In genomic region chr4:183205682-183206081, GRCh38 we compare ENCODE assay signal across 21 cellular contexts.
DNase-seq lines count a peak whose midpoint lies in the region; ATAC-seq, FAIRE-seq and TF ChIP-seq lines count a peak whose summit lies in the region.
"Had no signal": no experiment of that assay in that cellular context is flagged by ENCODE, and none has a peak within 500 bp of the region (broad histone marks: within the 10 kb centered on the region; RNA-seq: fewer than 3 reads in every experiment).

No MANE protein-coding gene starts in this region.

- 69% methylated on average over 4 of the region's 4 CpGs for WGBS in liver
- 96% methylated on average over 4 of the region's 4 CpGs for WGBS in HepG2 (ENCODE audit: low lambda C conversion rate)
- WGBS in esophagus muscularis mucosa = 46% methylated on average over 4 of the region's 4 CpGs

- ATAC-seq in Right ventricle myocardium superior (ENCODE audit: poor library complexity) (peak; percentile 38), HepG2 (no peak), left lobe of liver (peak; percentile 54), HG03135 (IDR thresholded peaks at IDR 0.05; ENCODE audit: unreplicated experiment) (no peak), GM19455 (IDR thresholded peaks at IDR 0.05; ENCODE audit: unreplicated experiment) (no peak)
- ATAC-seq: A549 had no signal

- peaks cover under 1% of the 10 kb centered on the region; the same call in 1 of the 2 replicates for H4K20me1 ChIP-seq in HepG2 (ENCODE audit: insufficient read depth, low read length)

- H3K36me3 ChIP-seq in right atrium auricular region = no peaks in the 10 kb centered on the region
- peaks cover 0 to 4% (median 2%) of the 10 kb centered on the region in 4 donors for H3K36me3 ChIP-seq in liver (ENCODE audit: control insufficient read depth in 4 of 4, insufficient read depth in 3 of 4, low read depth in 1 of 4, low read length in 3 of 4)
- peaks cover 6 to 44% of the 10 kb centered on the region in 2 experiments for H3K36me3 ChIP-seq in HepG2 (replicated peaks in 1 of 2; ENCODE audit: control insufficient read depth in 1 of 2, insufficient read depth in 2 of 2, low read length in 2 of 2)
- peaks cover 0 to 12% (median 7%) of the 10 kb centered on the region in 4 donors for H3K36me3 ChIP-seq in esophagus muscularis mucosa

- H3K4me3 ChIP-seq in right atrium auricular region (no peak overlapping the region), liver (ENCODE audit: low read depth in 1 of 3, low read length in 3 of 3) (no peak overlapping the region), HepG2 (replicated peaks in 1 of 3; ENCODE audit: insufficient read depth in 1 of 3, low read depth in 2 of 3, low read length in 3 of 3) (no peak overlapping the region), esophagus muscularis mucosa (no peak overlapping the region)
- H3K4me3 ChIP-seq: A549 had no signal

- POLR2A ChIA-PET in HepG2 (lab: Yijun Ruan, JAX) = no interaction called here

- H3K4me2 ChIP-seq in HepG2 (ENCODE audit: low read depth, low read length) = no peak overlapping the region
- H3K4me2 ChIP-seq: A549 had no signal

- no peak overlapping the region for H3K27ac ChIP-seq in right atrium auricular region
- no peak overlapping the region for H3K27ac ChIP-seq in liver (ENCODE audit: low read depth in 1 of 2, low read length in 2 of 2)
- H3K27ac ChIP-seq in HepG2 (ENCODE audit: extremely low read length, insufficient read depth, low read length) = no peak overlapping the region
- no peak overlapping the region for H3K27ac ChIP-seq in esophagus muscularis mucosa (replicated peaks in 1 of 4)
- H3K27ac ChIP-seq: 22Rv1, A549, C4-2B had no signal

- H2AFZ ChIP-seq in HepG2 (ENCODE audit: low read length) = no peak overlapping the region

- H3K9me3 ChIP-seq in right atrium auricular region = no peaks in the 10 kb centered on the region
- no peaks in the 10 kb centered on the region for H3K9me3 ChIP-seq in liver (ENCODE audit: control insufficient read depth in 4 of 4, low read length in 3 of 4)
- H3K9me3 ChIP-seq in HepG2 (ENCODE audit: low read length) = no peaks in the 10 kb centered on the region
- H3K9me3 ChIP-seq in esophagus muscularis mucosa = no peaks in the 10 kb centered on the region
- H3K9me3 ChIP-seq: A549, Caco-2 had no signal

- TF ChIP-seq CTCF in right atrium auricular region (IDR thresholded peaks at IDR 0.05) (no peak), liver (IDR thresholded peaks at IDR 0.05; ENCODE audit: low read depth, low read length, missing input control) (no peak), HepG2 (CRISPR knock-in tag; IDR thresholded peaks at IDR 0.05) (no peak), esophagus muscularis mucosa (IDR thresholded peaks at IDR 0.05) (no peak)

- TF ChIP-seq RAD21 in liver (IDR thresholded peaks at IDR 0.05) (no peak), HepG2 (CRISPR knock-in tag; IDR thresholded peaks at IDR 0.05) (no peak)

- H3K9ac ChIP-seq in liver (ENCODE audit: low read depth in 1 of 2, low read length in 2 of 2) (no peak overlapping the region), HepG2 (ENCODE audit: insufficient read depth, low read depth, low read length) (no peak overlapping the region)

- H3K27me3 ChIP-seq in right atrium auricular region (no peaks in the 10 kb centered on the region), liver (ENCODE audit: control insufficient read depth in 4 of 4, insufficient read depth in 4 of 4, low read length in 3 of 4) (no peaks in the 10 kb centered on the region), HepG2 (ENCODE audit: control insufficient read depth in 1 of 2, insufficient read depth in 2 of 2, low read length in 2 of 2) (no peaks in the 10 kb centered on the region), esophagus muscularis mucosa (no peaks in the 10 kb centered on the region)

- FAIRE-seq in HepG2 (lab: Jason Lieb, UNC) = no peak
- FAIRE-seq: A549, D721Med, G401.6, GM12891, GM19239 had no signal

- CTCF ChIA-PET in HepG2 (lab: Yijun Ruan, JAX; ENCODE audit: low intra/inter-chr PET ratio, low total read pairs) = no interaction called here

- TF ChIP-seq EP300 in HepG2 (IDR thresholded peaks at IDR 0.05; ENCODE audit: low read depth in 2 of 2, low read length in 2 of 2) (no peak), HepG2 (CRISPR knock-in tag; IDR thresholded peaks at IDR 0.05; ENCODE audit: borderline replicate concordance) (no peak), esophagus muscularis mucosa (IDR thresholded peaks at IDR 0.05) (no peak)

- H3K4me1 ChIP-seq in right atrium auricular region = peaks cover 0 to 10% of the 10 kb centered on the region in 2 donors
- H3K4me1 ChIP-seq in liver (ENCODE audit: control insufficient read depth in 4 of 4, insufficient read depth in 4 of 4, low read length in 3 of 4) = peaks cover 0 to 8% (median 0%) of the 10 kb centered on the region in 4 donors
- H3K4me1 ChIP-seq in HepG2 (ENCODE audit: insufficient read depth, low read length) = peaks cover 7% of the 10 kb centered on the region; the same call in 1 of the 2 replicates
- peaks cover 0 to 12% (median 2%) of the 10 kb centered on the region in 4 donors for H3K4me1 ChIP-seq in esophagus muscularis mucosa
- H3K4me1 ChIP-seq: Caco-2 had no signal

- BruUV-seq in HepG2 (replicated peaks; lab: Mats Ljungman, UMichigan) = no TSS peak

- in situ Hi-C loops in HepG2 (cut with HindIII; ENCODE audit: extremely low pct_ligation_motif_present, low pct_unique_long_range_greater_than_20kb) = no loop called here

- intact Hi-C loops in Right ventricle myocardium superior (cut with DNase I) (no loop called here), HepG2 (cut with micrococcal nuclease; ENCODE audit: unreplicated experiment) (no loop called here), esophagus muscularis mucosa (cut with DNase I) (no loop called here)

- peaks cover 40% of the 10 kb centered on the region for H3K79me2 ChIP-seq in HepG2 (ENCODE audit: insufficient read depth, low read length)

- DNase-seq in Right ventricle myocardium superior = no peak
- DNase-seq in right atrium auricular region (ENCODE audit: low spot score) = no peak
- DNase-seq in HepG2 (ENCODE audit: low spot score) = no peak
- no peak for DNase-seq in left lobe of liver (ENCODE audit: low spot score)
- DNase-seq in esophagus muscularis mucosa (ENCODE audit: extremely low spot score) = no peak
- DNase-seq: AML-193; Caco-2; CD4-positive, alpha-beta T cell; GOT3; H7; IMR-90 had no signal

- no peak for TF ChIP-seq POLR2A in HepG2 (IDR thresholded peaks at IDR 0.05; ENCODE audit: insufficient read depth in 1 of 2, low read depth in 2 of 2, low read length in 2 of 2)
- no peak for TF ChIP-seq POLR2A in esophagus muscularis mucosa (IDR thresholded peaks at IDR 0.05; ENCODE audit: low read depth)

TF ChIP-seq in liver, 16 proteins besides CTCF, POLR2A, EP300 and RAD21:
- TF ChIP-seq ATF3 (IDR thresholded peaks at IDR 0.05) (no peak), NR2F2 (IDR thresholded peaks at IDR 0.05) (peak; percentile 9), FOXA1 (IDR thresholded peaks at IDR 0.05) (no peak)

TF ChIP-seq in HepG2, 621 proteins besides CTCF, POLR2A, EP300 and RAD21 (continues in another document):
- TF ChIP-seq ZNF850 (CRISPR knock-in tag; conservative IDR thresholded peaks at IDR 0.05) = no peak
- TF ChIP-seq ZMYM4 (CRISPR knock-in tag; IDR thresholded peaks at IDR 0.05) = no peak
- no peak for TF ChIP-seq PHF21A (CRISPR knock-in tag; IDR thresholded peaks at IDR 0.05)
- TF ChIP-seq DMAP1 (CRISPR knock-in tag; IDR thresholded peaks at IDR 0.05) = no peak
- TF ChIP-seq, protein P1, sequence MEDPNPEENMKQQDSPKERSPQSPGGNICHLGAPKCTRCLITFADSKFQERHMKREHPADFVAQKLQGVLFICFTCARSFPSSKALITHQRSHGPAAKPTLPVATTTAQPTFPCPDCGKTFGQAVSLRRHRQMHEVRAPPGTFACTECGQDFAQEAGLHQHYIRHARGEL (CRISPR knock-in tag; IDR thresholded peaks at IDR 0.05) = no peak
- no peak for TF ChIP-seq ZFP37 (CRISPR knock-in tag; IDR thresholded peaks at IDR 0.05; ENCODE audit: borderline replicate concordance)
- TF ChIP-seq NR2F6 (IDR thresholded peaks at IDR 0.05) = no peak
- no peak for TF ChIP-seq NR2F6 (CRISPR knock-in tag; IDR thresholded peaks at IDR 0.05)
- TF ChIP-seq FOXO1 (CRISPR knock-in tag; IDR thresholded peaks at IDR 0.05) = no peak
- TF ChIP-seq, protein P2, sequence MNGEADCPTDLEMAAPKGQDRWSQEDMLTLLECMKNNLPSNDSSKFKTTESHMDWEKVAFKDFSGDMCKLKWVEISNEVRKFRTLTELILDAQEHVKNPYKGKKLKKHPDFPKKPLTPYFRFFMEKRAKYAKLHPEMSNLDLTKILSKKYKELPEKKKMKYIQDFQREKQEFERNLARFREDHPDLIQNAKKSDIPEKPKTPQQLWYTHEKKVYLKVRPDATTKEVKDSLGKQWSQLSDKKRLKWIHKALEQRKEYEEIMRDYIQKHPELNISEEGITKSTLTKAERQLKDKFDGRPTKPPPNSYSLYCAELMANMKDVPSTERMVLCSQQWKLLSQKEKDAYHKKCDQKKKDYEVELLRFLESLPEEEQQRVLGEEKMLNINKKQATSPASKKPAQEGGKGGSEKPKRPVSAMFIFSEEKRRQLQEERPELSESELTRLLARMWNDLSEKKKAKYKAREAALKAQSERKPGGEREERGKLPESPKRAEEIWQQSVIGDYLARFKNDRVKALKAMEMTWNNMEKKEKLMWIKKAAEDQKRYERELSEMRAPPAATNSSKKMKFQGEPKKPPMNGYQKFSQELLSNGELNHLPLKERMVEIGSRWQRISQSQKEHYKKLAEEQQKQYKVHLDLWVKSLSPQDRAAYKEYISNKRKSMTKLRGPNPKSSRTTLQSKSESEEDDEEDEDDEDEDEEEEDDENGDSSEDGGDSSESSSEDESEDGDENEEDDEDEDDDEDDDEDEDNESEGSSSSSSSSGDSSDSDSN (CRISPR knock-in tag; IDR thresholded peaks at IDR 0.05) = no peak
- TF ChIP-seq, protein P3, sequence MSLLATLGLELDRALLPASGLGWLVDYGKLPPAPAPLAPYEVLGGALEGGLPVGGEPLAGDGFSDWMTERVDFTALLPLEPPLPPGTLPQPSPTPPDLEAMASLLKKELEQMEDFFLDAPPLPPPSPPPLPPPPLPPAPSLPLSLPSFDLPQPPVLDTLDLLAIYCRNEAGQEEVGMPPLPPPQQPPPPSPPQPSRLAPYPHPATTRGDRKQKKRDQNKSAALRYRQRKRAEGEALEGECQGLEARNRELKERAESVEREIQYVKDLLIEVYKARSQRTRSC (CRISPR knock-in tag; IDR thresholded peaks at IDR 0.05; ENCODE audit: low read depth) = no peak

Comparison
In these comparisons a context has a peak if more than half of its experiments do, and no peak if none do; other contexts are left out.
1. ATAC-seq: peak in Right ventricle myocardium superior (single experiment) and left lobe of liver (single experiment); none in HepG2 (single experiment), HG03135 (single experiment) and GM19455 (single experiment).